Comparison of ENCODE assay signal across 1 cellular context in the genomic region with DNA sequence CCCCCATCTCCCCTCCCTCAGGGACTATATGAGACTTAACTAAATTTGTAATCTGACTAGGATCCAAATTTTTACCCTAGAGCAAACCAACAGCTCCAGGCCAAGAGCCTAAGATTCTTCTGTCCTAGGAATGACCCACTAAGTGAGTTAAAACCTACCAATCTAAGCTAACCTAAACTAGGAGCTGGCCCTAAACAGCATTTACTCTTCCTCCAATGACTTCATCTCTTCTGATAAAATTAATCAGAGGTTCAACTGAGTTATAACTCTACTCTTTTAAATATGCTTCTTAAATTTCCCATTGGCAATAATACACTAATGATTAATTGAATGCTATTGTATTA.
TF ChIP-seq lines count a peak whose summit lies in the region.

No MANE protein-coding gene starts in this region.

TF ChIP-seq in H1, 55 proteins besides CTCF, POLR2A, EP300 and RAD21:
- TF ChIP-seq USF2 (IDR thresholded peaks at IDR 0.05; ENCODE audit: low read length) (no peak), RFX5 (IDR thresholded peaks at IDR 0.05; ENCODE audit: borderline replicate concordance, low read depth, low read length) (no peak), RNF2 (IDR thresholded peaks at IDR 0.05; ENCODE audit: borderline replicate concordance, low read depth, low read length, missing control alignments, poor library complexity, severe bottlenecking) (no peak), ASH2L (IDR thresholded peaks at IDR 0.05; ENCODE audit: low read length) (no peak), SAP30 (IDR thresholded peaks at IDR 0.05; ENCODE audit: insufficient read depth, insufficient replicate concordance, low read length) (no peak), GABPA (IDR thresholded peaks at IDR 0.05; ENCODE audit: borderline replicate concordance, insufficient read depth, low read length) (no peak), SIN3A (conservative IDR thresholded peaks at IDR 0.05 in 1 of 2, IDR thresholded peaks at IDR 0.05 in 1 of 2; ENCODE audit: low read depth in 1 of 2, low read length in 2 of 2) (no peak), CBX8 (IDR thresholded peaks at IDR 0.05; ENCODE audit: borderline replicate concordance, low read depth, low read length) (no peak), YY1 (IDR thresholded peaks at IDR 0.05; ENCODE audit: low read depth, low read length) (no peak), HDAC6 (IDR thresholded peaks at IDR 0.05; ENCODE audit: low read depth, low read length) (no peak), RBBP5 (IDR thresholded peaks at IDR 0.05; ENCODE audit: borderline replicate concordance, low read depth, low read length) (no peak), JUND (IDR thresholded peaks at IDR 0.05; ENCODE audit: low read length) (no peak), BRCA1 (IDR thresholded peaks at IDR 0.05; ENCODE audit: low read depth, low read length) (no peak)
- TF ChIP-seq, protein P1, sequence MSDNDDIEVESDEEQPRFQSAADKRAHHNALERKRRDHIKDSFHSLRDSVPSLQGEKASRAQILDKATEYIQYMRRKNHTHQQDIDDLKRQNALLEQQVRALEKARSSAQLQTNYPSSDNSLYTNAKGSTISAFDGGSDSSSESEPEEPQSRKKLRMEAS (IDR thresholded peaks at IDR 0.05), result no peak
